In the genomic region with DNA sequence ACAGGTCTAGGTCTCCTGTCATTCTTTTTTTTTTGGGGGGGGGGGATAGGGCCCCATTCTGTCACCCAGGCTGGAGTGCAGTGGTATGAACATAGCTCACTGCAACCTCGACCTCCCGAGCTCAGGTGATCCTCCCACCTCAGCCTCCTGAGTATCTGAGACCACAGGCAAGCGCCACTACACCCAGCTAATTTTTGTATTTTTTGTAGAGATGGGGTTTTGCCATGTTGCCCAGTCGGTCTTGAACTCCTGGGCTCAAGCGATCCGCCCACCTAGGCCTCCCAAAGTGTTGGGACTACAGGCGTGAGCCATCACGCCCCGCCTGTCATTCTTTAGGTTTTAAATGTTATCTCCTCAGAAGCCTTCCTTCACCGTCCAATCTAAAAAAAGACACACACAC, we compare ENCODE assay signal across 8 cellular contexts. TPM values are rescaled to one million over a fixed set of nuclear protein-coding genes. Genes with fewer than 3 reads are reported as not detected.
DNase-seq lines count a peak whose midpoint lies in the region; FAIRE-seq and TF ChIP-seq lines count a peak whose summit lies in the region.

No MANE protein-coding gene starts in this region.

- H3K56ac ChIP-seq in H1 (replicated peaks; ENCODE audit: insufficient read length, low read depth, low read length): no peak overlapping the region

- H3K9ac ChIP-seq in OCI-LY1 (ENCODE audit: low read length) (peak overlapping the region; percentile 91), H1 (replicated peaks in 1 of 4; ENCODE audit: extremely low read depth in 1 of 4, low read depth in 3 of 4, low read length in 3 of 4) (peak overlapping the region in 2 of 4 experiments; percentile 92 to 95; a peak in 4 of 7 replicates)

- no peak for TF ChIP-seq RAD21 in H1 (IDR thresholded peaks at IDR 0.05 in 1 of 2, conservative IDR thresholded peaks at IDR 0.05 in 1 of 2; ENCODE audit: low read depth in 2 of 2, low read length in 2 of 2)

- no peak overlapping the region for H3K14ac ChIP-seq in H1 (ENCODE audit: insufficient read length)

- H2BK15ac ChIP-seq in H1 (ENCODE audit: low read length): no peak overlapping the region

- H2BK120ac ChIP-seq in H1 (replicated peaks; ENCODE audit: low read depth, low read length): no peak overlapping the region

- TF ChIP-seq POLR2A in H1 (IDR thresholded peaks at IDR 0.05; ENCODE audit: control extremely low read depth in 1 of 2, low read depth in 2 of 2, low read length in 2 of 2): no peak

- no peak for FAIRE-seq in H1 (lab: Jason Lieb, UNC)

- DNase-seq in BE2C (no peak), H1 (ENCODE audit: low read depth in 1 of 2, low spot score in 2 of 2) (no peak), NCI-H345 (lab: John Stamatoyannopoulos, UW) (no peak), middle frontal gyrus (ENCODE audit: extremely low spot score, low spot score) (no peak), KG1 (lab: John Stamatoyannopoulos, UW) (no peak), COR-L47 (lab: John Stamatoyannopoulos, UW) (no peak)

- no peaks in the 10 kb centered on the region for H3K9me3 ChIP-seq in BE2C
- no peaks in the 10 kb centered on the region for H3K9me3 ChIP-seq in OCI-LY1 (ENCODE audit: low read length)
- H3K9me3 ChIP-seq in H1 (ENCODE audit: insufficient read depth in 2 of 2, low read depth in 1 of 2, low read length in 1 of 2): no peaks in the 10 kb centered on the region

- peak overlapping the region; percentile 92 to 98 (median 98) for H3K27ac Mint-ChIP-seq in nephron

- H2BK5ac ChIP-seq in H1 (ENCODE audit: low read depth, low read length): 0 out of 2 replicates have a peak overlapping the region, but pooled peaks have one; percentile 100

- no peak overlapping the region for H4K91ac ChIP-seq in H1 (replicated peaks; ENCODE audit: insufficient read length, low read length)

- CTCF ChIA-PET in H1 (lab: Charles Lee; ENCODE audit: partially characterized antibody): interaction anchor here (1.1 to 2.8 kb wide), 2 partner anchors 10 to 25 kb away, joined by 3 to 25 read pairs; partner anchors contain the start of gene LRRC59

- 45% methylated on average over 10 of the region's 10 CpGs; no CpG with 5 or more reads in 1 of the 2 experiments for WGBS in H1 (ENCODE audit: extremely low coverage in 1 of 2, insufficient coverage in 1 of 2, insufficient read length in 1 of 2, insufficient replicate concordance in 2 of 2, low coverage in 1 of 2, low lambda C conversion rate in 2 of 2, missing lambda C conversion rate in 1 of 2), 2 experiments

- no peaks in the 10 kb centered on the region for H3K9me3 Mint-ChIP-seq in nephron

- no peak overlapping the region for H3K4ac ChIP-seq in H1 (replicated peaks; ENCODE audit: insufficient read length, low read depth, low read length)

- no peak for TF ChIP-seq CTCF in BE2C (IDR thresholded peaks at IDR 0.05; ENCODE audit: low read depth, low read length)
- TF ChIP-seq CTCF in OCI-LY1 (IDR thresholded peaks at IDR 0.05; ENCODE audit: low read length): no peak
- TF ChIP-seq CTCF in H1 (IDR thresholded peaks at IDR 0.05; ENCODE audit: control extremely low read depth in 1 of 3, insufficient read depth in 1 of 3, low read depth in 1 of 3, low read length in 3 of 3): no peak
- no peak for TF ChIP-seq CTCF in nephron (IDR thresholded peaks at IDR 0.05; ENCODE audit: unreplicated experiment in 3 of 3)

- TF ChIP-seq EP300 in H1 (IDR thresholded peaks at IDR 0.05; ENCODE audit: borderline replicate concordance in 1 of 2, low read depth in 2 of 2, low read length in 2 of 2): no peak

- H3K4me2 ChIP-seq in OCI-LY1 (ENCODE audit: low read length) (peak overlapping the region; percentile 96), H1 (ENCODE audit: insufficient read depth in 1 of 2, low read depth in 2 of 2, low read length in 2 of 2) (peak overlapping the region; percentile 61 to 79)

- H4K20me1 ChIP-seq in OCI-LY1 (ENCODE audit: insufficient read depth, low read length): no peaks in the 10 kb centered on the region
- H4K20me1 ChIP-seq in H1 (replicated peaks in 1 of 2; ENCODE audit: control insufficient read depth in 1 of 2, insufficient read depth in 2 of 2, low read length in 2 of 2): peaks cover 2 to 4% of the 10 kb centered on the region in 2 experiments

- no peak overlapping the region for H3K18ac ChIP-seq in H1 (ENCODE audit: extremely low read depth, low read length)

- H2BK12ac ChIP-seq in H1 (ENCODE audit: low read depth, low read length): no peak overlapping the region

- 0 out of 2 replicates have a peak, but pooled peaks cover 2% of the 10 kb centered on the region for H3K4me1 ChIP-seq in BE2C
- peaks cover 21% of the 10 kb centered on the region for H3K4me1 ChIP-seq in OCI-LY1 (ENCODE audit: insufficient read depth, low read length, severe bottlenecking)
- H3K4me1 ChIP-seq in H1 (replicated peaks in 1 of 4; ENCODE audit: control insufficient read depth in 3 of 4, insufficient read depth in 4 of 4, low read length in 3 of 4): peaks cover 0 to 9% (median under 1%) of the 10 kb centered on the region in 4 experiments; a peak in 2 of 7 replicates

- POLR2A ChIA-PET in H1 (lab: Charles Lee; ENCODE audit: partially characterized antibody): interaction anchor here (20.2 to 27.4 kb wide), 2 partner anchors 5 to 13 kb away, joined by 313 read pairs; partner anchors contain the start of genes EME1, LRRC59 and MRPL27

- H3K4me3 Mint-ChIP-seq in nephron: peak overlapping the region; percentile 96 to 98 (median 97)

- peaks cover 4% of the 10 kb centered on the region; the same call in 1 of the 2 replicates for H3K23me2 ChIP-seq in H1 (ENCODE audit: low read depth, low read length)

- H3K4me1 Mint-ChIP-seq in nephron: peaks cover 21% of the 10 kb centered on the region

- peaks cover 46% of the 10 kb centered on the region for H3K36me3 Mint-ChIP-seq in nephron (ENCODE audit: low read depth)

- H3K36me3 ChIP-seq in BE2C (peaks cover 45% of the 10 kb centered on the region), OCI-LY1 (ENCODE audit: insufficient read depth, low read length) (peaks cover 38% of the 10 kb centered on the region), H1 (ENCODE audit: control insufficient read depth in 2 of 4, insufficient read depth in 4 of 4, low read length in 3 of 4) (peaks cover 12 to 32% (median 24%) of the 10 kb centered on the region in 4 experiments; a peak in 7 of 8 replicates)

- H3K79me2 ChIP-seq in OCI-LY1 (ENCODE audit: insufficient read depth, low read length) (peaks cover 12% of the 10 kb centered on the region), H1 (ENCODE audit: control insufficient read depth in 1 of 2, insufficient read depth in 2 of 2, low read length in 2 of 2) (peaks cover 0 to 17% of the 10 kb centered on the region in 2 experiments; a peak in 2 of 4 replicates)

- no peaks in the 10 kb centered on the region for H3F3A ChIP-seq in OCI-LY1 (ENCODE audit: insufficient read depth, low read length)

- H3K27ac ChIP-seq in OCI-LY1 (ENCODE audit: low read depth, low read length, poor library complexity, severe bottlenecking) (peak overlapping the region; percentile 81), H1 (ENCODE audit: low read depth, low read length) (no peak overlapping the region)

- H2AFZ ChIP-seq in OCI-LY1 (ENCODE audit: low read length) (no peak overlapping the region), H1 (ENCODE audit: low read length) (0 out of 2 replicates have a peak overlapping the region, but pooled peaks have one; percentile 99)

- H3K23ac ChIP-seq in H1 (ENCODE audit: insufficient read length): no peak overlapping the region

- H3K27me3 Mint-ChIP-seq in nephron (ENCODE audit: low read depth): no peaks in the 10 kb centered on the region

- no peak overlapping the region for H2AK5ac ChIP-seq in H1 (ENCODE audit: low read depth, low read length)

- no peaks in the 10 kb centered on the region for H3K27me3 ChIP-seq in BE2C
- H3K27me3 ChIP-seq in OCI-LY1 (ENCODE audit: insufficient read depth, low read length): no peaks in the 10 kb centered on the region
- no peaks in the 10 kb centered on the region for H3K27me3 ChIP-seq in H1 (replicated peaks in 1 of 4; ENCODE audit: control insufficient read depth in 3 of 4, extremely low read depth in 1 of 4, insufficient read depth in 3 of 4, low read length in 3 of 4)

- H3K4me3 ChIP-seq in BE2C (ENCODE audit: low read depth, low read length) (peak overlapping the region; percentile 97), OCI-LY1 (ENCODE audit: low read depth, low read length, poor library complexity, severe bottlenecking) (peak overlapping the region; percentile 87), H1 (ENCODE audit: extremely low read depth in 1 of 4, insufficient read depth in 2 of 4, low read depth in 3 of 4, low read length in 4 of 4) (peak overlapping the region; percentile 86 to 97 (median 92))

- no peaks in the 10 kb centered on the region for H3K9me2 ChIP-seq in OCI-LY1 (ENCODE audit: low read depth, low read length)

- no peak overlapping the region for H4K8ac ChIP-seq in H1 (ENCODE audit: extremely low read depth, insufficient read depth, low read length)

- H3K79me1 ChIP-seq in H1 (ENCODE audit: low read depth, low read length): no peaks in the 10 kb centered on the region; the same call in 1 of the 2 replicates

- H2BK20ac ChIP-seq in H1 (ENCODE audit: low read length): no peak overlapping the region

- no peak overlapping the region for H4K5ac ChIP-seq in H1 (ENCODE audit: insufficient read length, low read depth, low read length)

RNA-seq across cellular contexts. Expression of gene MRPL27, which starts 0.8 kb away (rescaled TPM):
- polyA plus RNA-seq in BE2C (2012; ENCODE audit: insufficient read depth, insufficient read length, low read depth): 201 TPM
- total RNA-seq in H1 (2021; fragmentation: NEBNext Ultra II Directional; extraction: Animal tissue kit (Norgen Biotek cat#: 25700)): 75.6 and 82.6 TPM in 2 replicates
- 109 and 135 TPM in 2 replicates for polyA plus RNA-seq in H1 (2011; rRNA removed)
- polyA plus RNA-seq in H1 (2011; cell fraction: cytosol; rRNA removed): 155 TPM
- polyA plus RNA-seq in H1 (2011; cell fraction: nucleus; rRNA removed): 67.9 TPM
- polyA plus RNA-seq in H1 (2012, experiment 1 of 2): 130 to 159 TPM (median 138 TPM) in 4 replicates
- 95.2 TPM for polyA plus RNA-seq in H1 (2012, experiment 2 of 2)
- 54.9 TPM for polyA plus RNA-seq in H1 (2013, experiment 1 of 2)
- polyA plus RNA-seq in H1 (2013, experiment 2 of 2): 60.3 TPM
- polyA minus RNA-seq in H1 (2011; rRNA and poly(A)+ RNA removed): 55.9 and 75.0 TPM in 2 replicates
- 33.5 TPM for polyA minus RNA-seq in H1 (2011; cell fraction: cytosol; rRNA and poly(A)+ RNA removed)
- polyA minus RNA-seq in H1 (2011; cell fraction: nucleus; rRNA and poly(A)+ RNA removed): 41.1 TPM

RNA-seq across cellular contexts. Expression of gene EME1, which starts 0.8 kb away (rescaled TPM):
- polyA plus RNA-seq in BE2C (2012; ENCODE audit: insufficient read depth, insufficient read length, low read depth): 7.6 TPM
- total RNA-seq in H1 (2021; fragmentation: NEBNext Ultra II Directional; extraction: Animal tissue kit (Norgen Biotek cat#: 25700)): 13.3 and 13.9 TPM in 2 replicates
- polyA plus RNA-seq in H1 (2011; rRNA removed): 13.9 and 16.3 TPM in 2 replicates
- polyA plus RNA-seq in H1 (2011; cell fraction: cytosol; rRNA removed): 23.2 TPM
- 62.4 TPM for polyA plus RNA-seq in H1 (2011; cell fraction: nucleus; rRNA removed)
- polyA plus RNA-seq in H1 (2012, experiment 1 of 2): 19.3 to 29.0 TPM (median 22.2 TPM) in 4 replicates
- polyA plus RNA-seq in H1 (2012, experiment 2 of 2): 4.9 TPM
- 14.5 TPM for polyA plus RNA-seq in H1 (2013, experiment 1 of 2)
- 12.3 TPM for polyA plus RNA-seq in H1 (2013, experiment 2 of 2)
- polyA minus RNA-seq in H1 (2011; rRNA and poly(A)+ RNA removed): 16.0 and 17.8 TPM in 2 replicates
- polyA minus RNA-seq in H1 (2011; cell fraction: cytosol; rRNA and poly(A)+ RNA removed): 12.3 TPM
- 28.1 TPM for polyA minus RNA-seq in H1 (2011; cell fraction: nucleus; rRNA and poly(A)+ RNA removed)

RNA-seq across cellular contexts. Expression of gene LRRC59, which starts 25.1 kb away (rescaled TPM):
- polyA plus RNA-seq in BE2C (2012; ENCODE audit: insufficient read depth, insufficient read length, low read depth): 302 TPM
- 117 TPM in 2 replicates for total RNA-seq in H1 (2021; fragmentation: NEBNext Ultra II Directional; extraction: Animal tissue kit (Norgen Biotek cat#: 25700))
- polyA plus RNA-seq in H1 (2011; rRNA removed): 48.3 and 48.7 TPM in 2 replicates
- 58.5 TPM for polyA plus RNA-seq in H1 (2011; cell fraction: cytosol; rRNA removed)
- polyA plus RNA-seq in H1 (2011; cell fraction: nucleus; rRNA removed): 43.5 TPM
- polyA plus RNA-seq in H1 (2012, experiment 1 of 2): 94.3 to 100 TPM (median 95.6 TPM) in 4 replicates
- 68.4 TPM for polyA plus RNA-seq in H1 (2012, experiment 2 of 2)
- polyA plus RNA-seq in H1 (2013, experiment 1 of 2): 66.2 TPM
- 66.4 TPM for polyA plus RNA-seq in H1 (2013, experiment 2 of 2)
- polyA minus RNA-seq in H1 (2011; rRNA and poly(A)+ RNA removed): 104 and 110 TPM in 2 replicates
- polyA minus RNA-seq in H1 (2011; cell fraction: cytosol; rRNA and poly(A)+ RNA removed): 39.5 TPM
- polyA minus RNA-seq in H1 (2011; cell fraction: nucleus; rRNA and poly(A)+ RNA removed): 37.6 TPM

RNA-seq across cellular contexts. Expression of gene XYLT2, which starts 26.3 kb away (rescaled TPM):
- 15.8 TPM for polyA plus RNA-seq in BE2C (2012; ENCODE audit: insufficient read depth, insufficient read length, low read depth)
- 28.0 and 28.9 TPM in 2 replicates for total RNA-seq in H1 (2021; fragmentation: NEBNext Ultra II Directional; extraction: Animal tissue kit (Norgen Biotek cat#: 25700))
- 29.9 and 38.2 TPM in 2 replicates for polyA plus RNA-seq in H1 (2011; rRNA removed)
- 26.8 TPM for polyA plus RNA-seq in H1 (2011; cell fraction: cytosol; rRNA removed)
- polyA plus RNA-seq in H1 (2011; cell fraction: nucleus; rRNA removed): 55.3 TPM
- 17.0 to 31.4 TPM (median 27.3 TPM) in 4 replicates for polyA plus RNA-seq in H1 (2012, experiment 1 of 2)
- 16.5 TPM for polyA plus RNA-seq in H1 (2012, experiment 2 of 2)
- polyA plus RNA-seq in H1 (2013, experiment 1 of 2): 29.7 TPM
- polyA plus RNA-seq in H1 (2013, experiment 2 of 2): 29.8 TPM
- polyA minus RNA-seq in H1 (2011; rRNA and poly(A)+ RNA removed): 28.9 and 33.8 TPM in 2 replicates
- polyA minus RNA-seq in H1 (2011; cell fraction: cytosol; rRNA and poly(A)+ RNA removed): 39.8 TPM
- 35.9 TPM for polyA minus RNA-seq in H1 (2011; cell fraction: nucleus; rRNA and poly(A)+ RNA removed)

RNA-seq across cellular contexts. Expression of gene ACSF2, which starts 53.8 kb away (rescaled TPM):
- 7.5 TPM for polyA plus RNA-seq in BE2C (2012; ENCODE audit: insufficient read depth, insufficient read length, low read depth)
- 16.1 and 16.3 TPM in 2 replicates for total RNA-seq in H1 (2021; fragmentation: NEBNext Ultra II Directional; extraction: Animal tissue kit (Norgen Biotek cat#: 25700))
- polyA plus RNA-seq in H1 (2011; rRNA removed): 14.5 and 19.7 TPM in 2 replicates
- polyA plus RNA-seq in H1 (2011; cell fraction: cytosol; rRNA removed): 16.9 TPM
- 63.8 TPM for polyA plus RNA-seq in H1 (2011; cell fraction: nucleus; rRNA removed)
- polyA plus RNA-seq in H1 (2012, experiment 1 of 2): 15.8 to 18.7 TPM (median 17.3 TPM) in 4 replicates
- polyA plus RNA-seq in H1 (2012, experiment 2 of 2): 12.2 TPM
- polyA plus RNA-seq in H1 (2013, experiment 1 of 2): 20.7 TPM
- polyA plus RNA-seq in H1 (2013, experiment 2 of 2): 18.9 TPM
- 29.2 and 34.5 TPM in 2 replicates for polyA minus RNA-seq in H1 (2011; rRNA and poly(A)+ RNA removed)
- polyA minus RNA-seq in H1 (2011; cell fraction: cytosol; rRNA and poly(A)+ RNA removed): 10.1 TPM
- polyA minus RNA-seq in H1 (2011; cell fraction: nucleus; rRNA and poly(A)+ RNA removed): 29.0 TPM
